ENCODE assay signal across 30 cellular contexts in the genomic region with DNA sequence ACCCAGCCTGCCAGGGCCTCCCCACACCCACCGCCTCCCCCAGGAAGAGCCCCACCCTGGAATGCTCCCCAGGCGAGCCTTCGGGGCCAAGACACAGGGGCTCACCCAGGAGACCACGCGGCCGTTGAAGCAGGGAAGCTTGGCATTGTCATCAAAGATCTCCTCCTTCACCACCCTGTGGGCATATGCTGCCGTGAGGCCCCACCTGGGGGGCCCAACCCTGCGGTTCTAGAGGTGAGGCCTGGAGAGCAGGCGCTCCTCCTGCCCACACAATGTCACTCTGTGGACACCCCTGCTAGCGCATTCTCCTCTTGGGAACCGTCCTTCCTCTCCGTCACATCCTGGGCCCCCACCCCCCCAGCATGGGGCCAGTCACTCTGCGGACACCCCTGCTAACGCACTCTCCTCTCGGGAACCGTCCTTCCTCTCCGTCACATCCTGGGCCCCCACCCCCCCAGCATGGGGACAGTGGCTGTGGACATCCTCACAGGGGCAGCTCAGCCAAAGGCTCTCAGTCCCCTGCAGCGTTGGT. TPM values are rescaled to one million over a fixed set of nuclear protein-coding genes. Genes with fewer than 3 reads are reported as not detected.
"Had no signal": no experiment of that assay in that cellular context is flagged by ENCODE, and none has a peak within 500 bp of the region (broad histone marks: within the 10 kb centered on the region; RNA-seq: fewer than 3 reads in every experiment).

No MANE protein-coding gene starts in this region.

- H3K27ac ChIP-seq: ascending aorta had no signal

- H3K4me3 Mint-ChIP-seq: activated CD4-positive, alpha-beta memory T cell treated with anti-CD3 and anti-CD28 coated beads for 36 hours; activated CD4-positive, alpha-beta T cell treated with anti-CD3 and anti-CD28 coated beads, Interleukin-2, amount 10 ng/mL, durations not matched to agents 7 days and 5 days; activated naive CD8-positive, alpha-beta T cell treated with anti-CD3 and anti-CD28 coated beads, Interleukin-2, amount 50 U/mL, for 24 hours; activated T-cell treated with anti-CD3 and anti-CD28 coated beads, Interleukin-2, amount 50 U/mL, for 4 hours; brain; central memory CD8-positive, alpha-beta T cell; T-helper 1 cell treated with Interleukin-12 subunit alpha and Interleukin-12 subunit beta and Interleukin-4 antibody, amounts not matched to agents 30 μg/mL and 1 μg/mL, for 36 hours had no signal

- H3K27ac Mint-ChIP-seq: activated CD4-positive, alpha-beta memory T cell treated with anti-CD3 and anti-CD28 coated beads for 36 hours; activated CD4-positive, alpha-beta T cell treated with anti-CD3 and anti-CD28 coated beads, Interleukin-2, amount 10 ng/mL, durations not matched to agents 7 days and 5 days; activated naive CD8-positive, alpha-beta T cell treated with anti-CD3 and anti-CD28 coated beads, Interleukin-2, amount 50 U/mL, for 24 hours; T-helper 1 cell treated with Interleukin-12 subunit alpha and Interleukin-12 subunit beta and Interleukin-4 antibody, amounts not matched to agents 30 μg/mL and 1 μg/mL, for 36 hours had no signal

- H3K27me3 Mint-ChIP-seq: activated CD4-positive, alpha-beta memory T cell treated with anti-CD3 and anti-CD28 coated beads for 36 hours; activated CD4-positive, alpha-beta T cell treated with anti-CD3 and anti-CD28 coated beads, Interleukin-2, amount 10 ng/mL, durations not matched to agents 7 days and 5 days; activated naive CD8-positive, alpha-beta T cell treated with anti-CD3 and anti-CD28 coated beads, Interleukin-2, amount 50 U/mL, for 24 hours; central memory CD8-positive, alpha-beta T cell had no signal

- H3K9me3 Mint-ChIP-seq: activated CD4-positive, alpha-beta memory T cell treated with anti-CD3 and anti-CD28 coated beads for 36 hours; activated naive CD4-positive, alpha-beta T cell treated with anti-CD3 and anti-CD28 coated beads, Interleukin-2, amount 50 U/mL, for 72 hours; activated naive CD8-positive, alpha-beta T cell treated with anti-CD3 and anti-CD28 coated beads, Interleukin-2, amount 50 U/mL, for 24 hours; activated T-cell treated with anti-CD3 and anti-CD28 coated beads, Interleukin-2, amount 50 U/mL, for 4 hours; central memory CD8-positive, alpha-beta T cell; T-helper 1 cell treated with Interleukin-12 subunit alpha and Interleukin-12 subunit beta and Interleukin-4 antibody, amounts not matched to agents 30 μg/mL and 1 μg/mL, for 36 hours had no signal

- DNase-seq: activated CD4-positive, alpha-beta memory T cell treated with anti-CD3 and anti-CD28 coated beads for 36 hours; activated CD4-positive, alpha-beta T cell treated with anti-CD3 and anti-CD28 coated beads, Interleukin-2, amount 10 ng/mL, durations not matched to agents 7 days and 5 days; activated CD4-positive, CD25-positive, alpha-beta regulatory T cell; activated CD8-positive, alpha-beta memory T cell treated with anti-CD3 and anti-CD28 coated beads for 24 hours; activated effector memory CD4-positive, alpha-beta T cell treated with anti-CD3 and anti-CD28 coated beads, Interleukin-2, amount 50 U/mL, for 16 hours; activated naive CD4-positive, alpha-beta T cell treated with Interleukin-2 at 50 U/mL for 16 hours; activated naive CD8-positive, alpha-beta T cell treated with anti-CD3 and anti-CD28 coated beads, Interleukin-2, amount 50 U/mL, for 24 hours; activated T-cell treated with anti-CD3 and anti-CD28 coated beads, Interleukin-2, amount 50 U/mL, for 4 hours; amniotic stem cell; NCI-H1092; NCI-H1417 treated with DMSO at 0.1 percent for 48 hours; NCI-H1694; NCI-H2029; NCI-H2107; NCI-H2171 treated with DMSO at 0.1 percent for 48 hours; NCI-H226; NCI-H526; NCI-H82; RPMI8226; SHP77; T-helper 9 cell had no signal

RNA-seq across cellular contexts. Expression of gene TAS1R3, which starts 11.6 kb away (rescaled TPM):
- total RNA-seq: MCF 10A, SK-MEL-5 had no signal

RNA-seq across cellular contexts. Expression of gene MXRA8, which starts 15.7 kb away (rescaled TPM):
- total RNA-seq: MCF 10A, NCI-H460, OCI-LY7, SK-MEL-5 had no signal
